ENCODE assay signal across 8 cellular contexts in genomic region chr6:33249732-33250625, GRCh38. TPM values are rescaled to one million over a fixed set of nuclear protein-coding genes. Genes with fewer than 3 reads are reported as not detected.
DNase-seq lines count a peak whose midpoint lies in the region; ATAC-seq and TF ChIP-seq lines count a peak whose summit lies in the region.

No MANE protein-coding gene starts in this region.

- H3K9me3 Mint-ChIP-seq in CD4-positive, alpha-beta T cell = no peaks in the 10 kb centered on the region
- no peaks in the 10 kb centered on the region for H3K9me3 Mint-ChIP-seq in activated CD8-positive, alpha-beta T cell treated with anti-CD3 and anti-CD28 coated beads, Interleukin-2, amount 10 ng/mL, durations not matched to agents 7 days and 5 days (ENCODE audit: insufficient read depth)
- peaks cover 3% of the 10 kb centered on the region for H3K9me3 Mint-ChIP-seq in glutamatergic neuron (ENCODE audit: unreplicated experiment)

- H3K27me3 Mint-ChIP-seq in CD4-positive, alpha-beta T cell = no peaks in the 10 kb centered on the region
- H3K27me3 Mint-ChIP-seq in activated CD8-positive, alpha-beta T cell treated with anti-CD3 and anti-CD28 coated beads, Interleukin-2, amount 10 ng/mL, durations not matched to agents 7 days and 5 days (ENCODE audit: low read depth) = peaks cover 3% of the 10 kb centered on the region
- peaks cover 8% of the 10 kb centered on the region for H3K27me3 Mint-ChIP-seq in glutamatergic neuron (ENCODE audit: unreplicated experiment)

- intact Hi-C loops in CD4-positive, alpha-beta T cell (cut with DNase I, micrococcal nuclease) = loop anchor here (1.0 to 2.0 kb wide), 5 partner anchors 21 to 235 kb away; partner anchors contain the start of genes RING1 (in 2 of the 2), VPS52 (in 2 of the 2), RXRB (in 1 of the 2) and SLC39A7 (in 1 of the 2)
- intact Hi-C loops in prostate gland (cut with DNase I) = loop anchor here (2.0 to 10.0 kb wide), 3 partner anchors 49 to 235 kb away; partner anchors contain the start of genes RXRB and SLC39A7

- DNase-seq in CD4-positive, alpha-beta T cell = peak in 1 of 10 experiments; percentile 1
- no peak for DNase-seq in activated CD8-positive, alpha-beta T cell treated with anti-CD3 and anti-CD28 coated beads, Interleukin-2, amount 10 ng/mL, durations not matched to agents 7 days and 5 days
- peak; percentile 65 for DNase-seq in glutamatergic neuron
- DNase-seq in prostate gland (ENCODE audit: low spot score) = no peak
- no peak for DNase-seq in GOT3 (lab: John Stamatoyannopoulos, UW)
- DNase-seq in medulla oblongata (ENCODE audit: extremely low spot score) = no peak

- H3K4me1 ChIP-seq in prostate gland (replicated peaks) = no peaks in the 10 kb centered on the region

- TF ChIP-seq CTCF in CD4-positive, alpha-beta T cell (IDR thresholded peaks at IDR 0.05) = no peak
- no peak for TF ChIP-seq CTCF in glutamatergic neuron (IDR thresholded peaks at IDR 0.05; ENCODE audit: partially characterized antibody, unreplicated experiment)
- no peak for TF ChIP-seq CTCF in prostate gland (IDR thresholded peaks at IDR 0.05)

- H3K4me3 ChIP-seq in prostate gland = peak overlapping the region; percentile 41 to 44

- peaks cover 37% of the 10 kb centered on the region for H3K4me1 Mint-ChIP-seq in CD4-positive, alpha-beta T cell (ENCODE audit: low read depth)
- peaks cover 37% of the 10 kb centered on the region for H3K4me1 Mint-ChIP-seq in activated CD8-positive, alpha-beta T cell treated with anti-CD3 and anti-CD28 coated beads, Interleukin-2, amount 10 ng/mL, durations not matched to agents 7 days and 5 days (ENCODE audit: low read depth)
- peaks cover 18% of the 10 kb centered on the region for H3K4me1 Mint-ChIP-seq in glutamatergic neuron (ENCODE audit: low read depth, unreplicated experiment)

- H3K9me3 ChIP-seq in CD4-positive, alpha-beta T cell (ENCODE audit: control insufficient read depth, low read length) = no peaks in the 10 kb centered on the region
- H3K9me3 ChIP-seq in prostate gland = no peaks in the 10 kb centered on the region

- CTCF ChIA-PET in CD4-positive, alpha-beta T cell (lab: Charles Lee) = interaction anchor here (1.3 to 6.8 kb wide), 10 partner anchors 22 to 461 kb away, joined by 3 to 76 read pairs (median 8); partner anchors contain the start of genes B3GALT4, RPS18, UQCC2 and VPS52
- CTCF ChIA-PET in activated CD8-positive, alpha-beta T cell treated with anti-CD3 and anti-CD28 coated beads, Interleukin-2, amount 10 ng/mL, durations not matched to agents 7 days and 5 days (lab: Charles Lee) = interaction anchor here (0.7 to 6.4 kb wide), 29 partner anchors 8 to 381 kb away, joined by 3 to 135 read pairs (median 9); partner anchors contain the start of genes B3GALT4, HLA-DPA1, HSD17B8 and PFDN6

- no peak for TF ChIP-seq POLR2A in prostate gland (IDR thresholded peaks at IDR 0.05)

- peak overlapping the region; percentile 89 for H3K27ac ChIP-seq in CD4-positive, alpha-beta T cell (ENCODE audit: low read depth, low read length)
- H3K27ac ChIP-seq in prostate gland = peak overlapping the region; percentile 88 to 91

- peaks cover 24% of the 10 kb centered on the region for H3K36me3 Mint-ChIP-seq in CD4-positive, alpha-beta T cell (ENCODE audit: low read depth)
- H3K36me3 Mint-ChIP-seq in activated CD8-positive, alpha-beta T cell treated with anti-CD3 and anti-CD28 coated beads, Interleukin-2, amount 10 ng/mL, durations not matched to agents 7 days and 5 days (ENCODE audit: low read depth) = peaks cover 31% of the 10 kb centered on the region
- H3K36me3 Mint-ChIP-seq in glutamatergic neuron (ENCODE audit: unreplicated experiment) = no peaks in the 10 kb centered on the region

- peak overlapping the region; percentile 92 for H3K4me3 Mint-ChIP-seq in CD4-positive, alpha-beta T cell
- peak overlapping the region; percentile 88 for H3K4me3 Mint-ChIP-seq in activated CD8-positive, alpha-beta T cell treated with anti-CD3 and anti-CD28 coated beads, Interleukin-2, amount 10 ng/mL, durations not matched to agents 7 days and 5 days
- peak overlapping the region; percentile 97 for H3K4me3 Mint-ChIP-seq in glutamatergic neuron (ENCODE audit: unreplicated experiment)

- ATAC-seq in CD4-positive, alpha-beta T cell (ENCODE audit: poor library complexity) = no peak
- ATAC-seq in HG02840 (IDR thresholded peaks at IDR 0.05; ENCODE audit: low FRiP score, unreplicated experiment) = peak; percentile 2
- no peak for ATAC-seq in activated CD8-positive, alpha-beta T cell treated with anti-CD3 and anti-CD28 coated beads, Interleukin-2, amount 10 ng/mL, durations not matched to agents 7 days and 5 days
- ATAC-seq in GM18519 (IDR thresholded peaks at IDR 0.05; ENCODE audit: low FRiP score, unreplicated experiment) = no peak

- H3K27ac Mint-ChIP-seq in CD4-positive, alpha-beta T cell = peak overlapping the region; percentile 97
- peak overlapping the region; percentile 92 for H3K27ac Mint-ChIP-seq in activated CD8-positive, alpha-beta T cell treated with anti-CD3 and anti-CD28 coated beads, Interleukin-2, amount 10 ng/mL, durations not matched to agents 7 days and 5 days
- peak overlapping the region; percentile 84 for H3K27ac Mint-ChIP-seq in glutamatergic neuron (ENCODE audit: unreplicated experiment)

- H3K27me3 ChIP-seq in CD4-positive, alpha-beta T cell (ENCODE audit: control insufficient read depth, insufficient read depth, low read length) = no peaks in the 10 kb centered on the region
- H3K27me3 ChIP-seq in prostate gland (replicated peaks; ENCODE audit: insufficient read depth) = no peaks in the 10 kb centered on the region

- no peaks in the 10 kb centered on the region for H3K36me3 ChIP-seq in prostate gland

- POLR2A ChIA-PET in CD4-positive, alpha-beta T cell (lab: Charles Lee) = interaction anchor here (0.7 to 4.0 kb wide), 31 partner anchors 10 to 405 kb away, joined by 3 to 95 read pairs (median 11); partner anchors contain the start of genes B3GALT4, HLA-DMA, HSD17B8 and ITPR3
- POLR2A ChIA-PET in activated CD8-positive, alpha-beta T cell treated with anti-CD3 and anti-CD28 coated beads, Interleukin-2, amount 10 ng/mL, durations not matched to agents 7 days and 5 days (lab: Charles Lee) = interaction anchor here (0.6 to 2.7 kb wide), 16 partner anchors 21 to 461 kb away, joined by 3 to 30 read pairs (median 4); partner anchors contain the start of genes B3GALT4, HSD17B8, RPS18 and VPS52

- 10% methylated on average over 15 of the region's 15 CpGs for WGBS in prostate gland

RNA-seq across cellular contexts. Expression of gene VPS52, which starts 21.7 kb away (rescaled TPM):
- total RNA-seq in CD4-positive, alpha-beta T cell = 10 to 100 TPM; 67.9 TPM
- 10 to 100 TPM; 59.3 to 59.5 TPM for total RNA-seq in activated CD8-positive, alpha-beta T cell treated with anti-CD3 and anti-CD28 coated beads, Interleukin-2, amount 10 ng/mL, durations not matched to agents 7 days and 5 days
- 50.9 TPM for total RNA-seq in glutamatergic neuron (ENCODE audit: unreplicated experiment)
- total RNA-seq in prostate gland = 10 to 100 TPM; 42.2 to 55.0 TPM

RNA-seq across cellular contexts. Expression of gene RPS18, which starts 21.9 kb away (rescaled TPM):
- 1,000 to 10,000 TPM; 5,159 to 5,309 TPM for total RNA-seq in CD4-positive, alpha-beta T cell
- total RNA-seq in activated CD8-positive, alpha-beta T cell treated with anti-CD3 and anti-CD28 coated beads, Interleukin-2, amount 10 ng/mL, durations not matched to agents 7 days and 5 days = 1,000 to 10,000 TPM; 2,792 to 2,813 TPM
- total RNA-seq in glutamatergic neuron (ENCODE audit: unreplicated experiment) = 1,024 TPM
- 1,000 to 10,000 TPM; 1,990 to 4,594 TPM for total RNA-seq in prostate gland

RNA-seq across cellular contexts. Expression of gene B3GALT4, which starts 26.9 kb away (rescaled TPM):
- total RNA-seq in CD4-positive, alpha-beta T cell = 10 to 100 TPM; 11.1 to 12.7 TPM
- 10 to 100 TPM; 12.2 to 12.8 TPM for total RNA-seq in activated CD8-positive, alpha-beta T cell treated with anti-CD3 and anti-CD28 coated beads, Interleukin-2, amount 10 ng/mL, durations not matched to agents 7 days and 5 days
- total RNA-seq in glutamatergic neuron (ENCODE audit: unreplicated experiment) (8.6 TPM), prostate gland (10 to 100 TPM; 15.8 to 21.4 TPM)

RNA-seq across cellular contexts. Expression of gene WDR46, which starts 39.1 kb away (rescaled TPM):
- 10 to 100 TPM; 13.6 to 15.8 TPM for total RNA-seq in CD4-positive, alpha-beta T cell
- 10 to 100 TPM; 66.7 to 68.9 TPM for total RNA-seq in activated CD8-positive, alpha-beta T cell treated with anti-CD3 and anti-CD28 coated beads, Interleukin-2, amount 10 ng/mL, durations not matched to agents 7 days and 5 days
- 48.3 TPM for total RNA-seq in glutamatergic neuron (ENCODE audit: unreplicated experiment)
- total RNA-seq in prostate gland = 10 to 100 TPM; 41.3 to 47.2 TPM

RNA-seq across cellular contexts. Expression of gene PFDN6, which starts 39.4 kb away (rescaled TPM):
- 10 to 100 TPM in 1 of 2 experiments, 1 to 10 TPM in 1; 9.7 to 11.7 TPM for total RNA-seq in CD4-positive, alpha-beta T cell
- 10 to 100 TPM; 72.0 to 78.4 TPM for total RNA-seq in activated CD8-positive, alpha-beta T cell treated with anti-CD3 and anti-CD28 coated beads, Interleukin-2, amount 10 ng/mL, durations not matched to agents 7 days and 5 days
- total RNA-seq in glutamatergic neuron (ENCODE audit: unreplicated experiment) = 69.7 TPM
- total RNA-seq in prostate gland = 10 to 100 TPM; 24.1 to 59.7 TPM
